ENCODE assay signal across 19 cellular contexts in genomic region chr17:74870512-74870911, GRCh38. TPM values are rescaled to one million over a fixed set of nuclear protein-coding genes. Genes with fewer than 3 reads are reported as not detected.
DNase-seq lines count a peak whose midpoint lies in the region; ATAC-seq, FAIRE-seq and TF ChIP-seq lines count a peak whose summit lies in the region.
"Had no signal": no experiment of that assay in that cellular context is flagged by ENCODE, and none has a peak within 500 bp of the region (broad histone marks: within the 10 kb centered on the region; RNA-seq: fewer than 3 reads in every experiment).

No MANE protein-coding gene starts in this region.

- POLR2A ChIA-PET in HepG2 (lab: Yijun Ruan, JAX) = interaction anchor here (0.6 to 3.2 kb wide), 12 partner anchors 8 to 419 kb away, joined by 3 to 55 read pairs (median 3); partner anchors contain the start of genes MRPL58 and SLC25A19

- no peak overlapping the region for H3K9ac ChIP-seq in HepG2 (ENCODE audit: insufficient read depth, low read depth, low read length)
- H3K9ac ChIP-seq: parathyroid adenoma had no signal

- CTCF ChIA-PET in HepG2 (lab: Yijun Ruan, JAX; ENCODE audit: low intra/inter-chr PET ratio, low total read pairs) = no interaction called here

- intact Hi-C loops in HepG2 (cut with micrococcal nuclease; ENCODE audit: unreplicated experiment) = no loop called here

- peak overlapping the region; percentile 95 for H3K4me3 ChIP-seq in HFF-Myc (replicated peaks; ENCODE audit: low read depth, low read length)
- no peak overlapping the region for H3K4me3 ChIP-seq in HepG2 (replicated peaks in 1 of 3; ENCODE audit: insufficient read depth in 1 of 3, low read depth in 2 of 3, low read length in 3 of 3)
- H3K4me3 ChIP-seq: Peyer's patch had no signal

- in situ Hi-C loops in ACHN (cut with HindIII; ENCODE audit: low pct_ligation_motif_present, low pct_unique_long_range_greater_than_20kb, low sequenced_read_pairs) = no loop called here
- in situ Hi-C loops in HepG2 (cut with HindIII; ENCODE audit: extremely low pct_ligation_motif_present, low pct_unique_long_range_greater_than_20kb) = no loop called here

- peaks cover 1 to 4% of the 10 kb centered on the region in 2 experiments; a peak in 1 of 5 replicates for H3K36me3 ChIP-seq in HepG2 (replicated peaks in 1 of 2; ENCODE audit: control insufficient read depth in 1 of 2, insufficient read depth in 2 of 2, low read length in 2 of 2)
- H3K36me3 ChIP-seq: Peyer's patch had no signal

- DNase-seq in ACHN (peak; percentile 59), HFF-Myc (ENCODE audit: extremely low read depth, low read depth) (peak; percentile 45), astrocyte of the hippocampus (ENCODE audit: low read depth, low spot score) (peak; percentile 39), HepG2 (ENCODE audit: low spot score) (peak; percentile 67), NCI-H2029 treated with DMSO at 0.1 percent for 48 hours (lab: John Stamatoyannopoulos, UW) (no peak)
- DNase-seq: activated CD8-positive, alpha-beta T cell treated with anti-CD3 and anti-CD28 coated beads for 36 hours; AML-193; DMS53; mesendoderm; NCI-H1417; NCI-H510A treated with DMSO at 0.1 percent for 48 hours; Peyer's patch had no signal

- ATAC-seq in HepG2 (no peak), GM18519 (IDR thresholded peaks at IDR 0.05; ENCODE audit: low FRiP score, unreplicated experiment) (no peak), HG03196 (IDR thresholded peaks at IDR 0.05; ENCODE audit: unreplicated experiment) (no peak), HG03354 (IDR thresholded peaks at IDR 0.05; ENCODE audit: poor library complexity, severe bottlenecking, unreplicated experiment) (no peak)
- ATAC-seq: activated CD8-positive, alpha-beta T cell treated with anti-CD3 and anti-CD28 coated beads for 36 hours had no signal

- H3K27me3 ChIP-seq in HepG2 (ENCODE audit: control insufficient read depth in 1 of 2, insufficient read depth in 2 of 2, low read length in 2 of 2) = no peaks in the 10 kb centered on the region; a peak in 1 of 5 replicates
- H3K27me3 ChIP-seq: Peyer's patch had no signal

- H3K9me3 ChIP-seq in HepG2 (ENCODE audit: low read length) = no peaks in the 10 kb centered on the region
- H3K9me3 ChIP-seq: Peyer's patch had no signal

- BruUV-seq in HepG2 (replicated peaks; lab: Mats Ljungman, UMichigan) = no TSS peak

- H3K27ac ChIP-seq in HepG2 (ENCODE audit: extremely low read length, insufficient read depth, low read length) = no peak overlapping the region
- H3K27ac ChIP-seq: parathyroid adenoma, Peyer's patch had no signal

- H3K4me2 ChIP-seq in HepG2 (ENCODE audit: low read depth, low read length) = no peak overlapping the region

- H4K20me1 ChIP-seq in HepG2 (ENCODE audit: insufficient read depth, low read length) = no peaks in the 10 kb centered on the region

- TF ChIP-seq RAD21 in HepG2 (CRISPR knock-in tag; IDR thresholded peaks at IDR 0.05) = no peak

- no peak for FAIRE-seq in HepG2 (lab: Jason Lieb, UNC)
- FAIRE-seq: H1 had no signal

- H3K79me2 ChIP-seq in HepG2 (ENCODE audit: insufficient read depth, low read length) = peaks cover 11% of the 10 kb centered on the region
- H3K79me2 ChIP-seq: parathyroid adenoma had no signal

- TF ChIP-seq POLR2A in HepG2 (IDR thresholded peaks at IDR 0.05; ENCODE audit: insufficient read depth in 1 of 2, low read depth in 2 of 2, low read length in 2 of 2) = no peak

- no peak for TF ChIP-seq CTCF in HFF-Myc (IDR thresholded peaks at IDR 0.05; ENCODE audit: low read depth, low read length, missing control alignments)
- TF ChIP-seq CTCF in HepG2 (CRISPR knock-in tag; IDR thresholded peaks at IDR 0.05) = no peak

- peaks cover 60% of the 10 kb centered on the region for H3K4me1 ChIP-seq in HepG2 (ENCODE audit: insufficient read depth, low read length)

- WGBS in HepG2 (ENCODE audit: low lambda C conversion rate) = 82% methylated on average over 3 of the region's 3 CpGs

- H2AFZ ChIP-seq in HepG2 (ENCODE audit: low read length) = no peak overlapping the region
- H2AFZ ChIP-seq: parathyroid adenoma had no signal

- no peak for TF ChIP-seq EP300 in HepG2 (IDR thresholded peaks at IDR 0.05; ENCODE audit: low read depth in 2 of 2, low read length in 2 of 2)
- TF ChIP-seq EP300 in HepG2 (CRISPR knock-in tag; IDR thresholded peaks at IDR 0.05; ENCODE audit: borderline replicate concordance) = no peak

RNA-seq across cellular contexts. Expression of gene FDXR, which starts 2.3 kb away (rescaled TPM):
- total RNA-seq in HepG2 (2016; rRNA removed; fragmentation: Illumina TruSeq; extraction: Trizol) = 99.0 and 116 TPM in 2 replicates
- 17.2 and 18.6 TPM in 2 replicates for total RNA-seq in HepG2 (2016; cell fraction: cytosol; rRNA removed; fragmentation: Illumina TruSeq; extraction: Trizol; ENCODE audit: low read depth)
- 96.0 and 122 TPM in 2 replicates for total RNA-seq in HepG2 (2016; cell fraction: insoluble cytoplasmic fraction; rRNA removed; fragmentation: Illumina TruSeq; extraction: Trizol)
- total RNA-seq in HepG2 (2016; cell fraction: membrane; rRNA removed; fragmentation: Illumina TruSeq; extraction: Trizol) = 33.1 and 34.8 TPM in 2 replicates
- 59.6 and 66.9 TPM in 2 replicates for total RNA-seq in HepG2 (2016; cell fraction: nucleus; rRNA removed; fragmentation: Illumina TruSeq; extraction: Trizol)
- polyA plus RNA-seq in HepG2 (2011; rRNA removed) = 23.4 and 27.7 TPM in 2 replicates
- 25.9 and 36.5 TPM in 2 replicates for polyA plus RNA-seq in HepG2 (2011; cell fraction: cytosol; rRNA removed)
- 50.2 and 50.3 TPM in 2 replicates for polyA plus RNA-seq in HepG2 (2011; cell fraction: nucleus; rRNA removed)
- 12.3 and 15.3 TPM in 2 replicates for polyA plus RNA-seq in HepG2 (2012)
- polyA plus RNA-seq in HepG2 (2016; cell fraction: cytosol; fragmentation: Illumina TruSeq; extraction: Trizol; ENCODE audit: low read depth) = 13.6 and 16.1 TPM in 2 replicates
- 83.4 and 93.7 TPM in 2 replicates for polyA plus RNA-seq in HepG2 (2016; cell fraction: insoluble cytoplasmic fraction; fragmentation: Illumina TruSeq; extraction: Trizol; ENCODE audit: low read depth)
- 21.8 and 25.0 TPM in 2 replicates for polyA plus RNA-seq in HepG2 (2016; cell fraction: membrane; fragmentation: Illumina TruSeq; extraction: Trizol; ENCODE audit: low read depth)
- polyA plus RNA-seq in HepG2 (2016; cell fraction: nucleus; fragmentation: Illumina TruSeq; extraction: Trizol; ENCODE audit: insufficient read depth, low read depth) = 111 and 113 TPM in 2 replicates
- polyA minus RNA-seq in HepG2 (2011; rRNA and poly(A)+ RNA removed; ENCODE audit: low replicate concordance) = 11.0 and 40.8 TPM in 2 replicates
- polyA minus RNA-seq in HepG2 (2011; cell fraction: cytosol; rRNA and poly(A)+ RNA removed) = 14.0 and 15.4 TPM in 2 replicates
- polyA minus RNA-seq in HepG2 (2011; cell fraction: nucleus; rRNA and poly(A)+ RNA removed) = 10.0 and 10.6 TPM in 2 replicates

RNA-seq across cellular contexts. Expression of gene GRIN2C, which starts 10.8 kb away (rescaled TPM):
- total RNA-seq in HepG2 (2016; rRNA removed; fragmentation: Illumina TruSeq; extraction: Trizol) = 0.11 TPM in 1 of 2 replicates, not detected in the other
- total RNA-seq in HepG2 (2016; cell fraction: cytosol; rRNA removed; fragmentation: Illumina TruSeq; extraction: Trizol; ENCODE audit: low read depth) = not detected in 2 replicates
- total RNA-seq in HepG2 (2016; cell fraction: insoluble cytoplasmic fraction; rRNA removed; fragmentation: Illumina TruSeq; extraction: Trizol) = 0.15 TPM in 1 of 2 replicates, not detected in the other
- not detected in 2 replicates for total RNA-seq in HepG2 (2016; cell fraction: membrane; rRNA removed; fragmentation: Illumina TruSeq; extraction: Trizol)
- total RNA-seq in HepG2 (2016; cell fraction: nucleus; rRNA removed; fragmentation: Illumina TruSeq; extraction: Trizol) = 0.28 and 0.44 TPM in 2 replicates
- polyA plus RNA-seq in HepG2 (2011; rRNA removed) = 0.03 and 0.07 TPM in 2 replicates
- polyA plus RNA-seq in HepG2 (2011; cell fraction: cytosol; rRNA removed) = 0.01 TPM in 2 replicates
- 0.17 and 0.29 TPM in 2 replicates for polyA plus RNA-seq in HepG2 (2011; cell fraction: nucleus; rRNA removed)
- 0.03 and 0.08 TPM in 2 replicates for polyA plus RNA-seq in HepG2 (2012)
- not detected in 2 replicates for polyA plus RNA-seq in HepG2 (2016; cell fraction: cytosol; fragmentation: Illumina TruSeq; extraction: Trizol; ENCODE audit: low read depth)
- not detected in 2 replicates for polyA plus RNA-seq in HepG2 (2016; cell fraction: insoluble cytoplasmic fraction; fragmentation: Illumina TruSeq; extraction: Trizol; ENCODE audit: low read depth)
- not detected in 2 replicates for polyA plus RNA-seq in HepG2 (2016; cell fraction: membrane; fragmentation: Illumina TruSeq; extraction: Trizol; ENCODE audit: low read depth)
- polyA plus RNA-seq in HepG2 (2016; cell fraction: nucleus; fragmentation: Illumina TruSeq; extraction: Trizol; ENCODE audit: insufficient read depth, low read depth) = 0.15 and 0.44 TPM in 2 replicates
- polyA minus RNA-seq in HepG2 (2011; rRNA and poly(A)+ RNA removed; ENCODE audit: low replicate concordance) = 0.14 TPM in 1 of 2 replicates, not detected in the other
- not detected in 2 replicates for polyA minus RNA-seq in HepG2 (2011; cell fraction: cytosol; rRNA and poly(A)+ RNA removed)
- 0.52 TPM in 1 of 2 replicates, not detected in the other for polyA minus RNA-seq in HepG2 (2011; cell fraction: nucleus; rRNA and poly(A)+ RNA removed)
- total RNA-seq: activated CD8-positive, alpha-beta T cell treated with anti-CD3 and anti-CD28 coated beads for 36 hours; epithelial cell of proximal tubule had no signal

RNA-seq across cellular contexts. Expression of gene FADS6, which starts 22.9 kb away (rescaled TPM):
- 0.11 TPM in 1 of 2 replicates, not detected in the other for total RNA-seq in HepG2 (2016; rRNA removed; fragmentation: Illumina TruSeq; extraction: Trizol)
- 0.09 TPM in 1 of 2 replicates, not detected in the other for total RNA-seq in HepG2 (2016; cell fraction: cytosol; rRNA removed; fragmentation: Illumina TruSeq; extraction: Trizol; ENCODE audit: low read depth)
- 0.11 TPM in 1 of 2 replicates, not detected in the other for total RNA-seq in HepG2 (2016; cell fraction: insoluble cytoplasmic fraction; rRNA removed; fragmentation: Illumina TruSeq; extraction: Trizol)
- total RNA-seq in HepG2 (2016; cell fraction: membrane; rRNA removed; fragmentation: Illumina TruSeq; extraction: Trizol) = not detected in 2 replicates
- 0.28 TPM in 1 of 2 replicates, not detected in the other for total RNA-seq in HepG2 (2016; cell fraction: nucleus; rRNA removed; fragmentation: Illumina TruSeq; extraction: Trizol)
- 0.11 and 0.20 TPM in 2 replicates for polyA plus RNA-seq in HepG2 (2011; rRNA removed)
- 0.14 and 0.15 TPM in 2 replicates for polyA plus RNA-seq in HepG2 (2011; cell fraction: cytosol; rRNA removed)
- polyA plus RNA-seq in HepG2 (2011; cell fraction: nucleus; rRNA removed) = 0.47 and 1.1 TPM in 2 replicates
- polyA plus RNA-seq in HepG2 (2012) = not detected in 2 replicates
- polyA plus RNA-seq in HepG2 (2016; cell fraction: cytosol; fragmentation: Illumina TruSeq; extraction: Trizol; ENCODE audit: low read depth) = 0.18 TPM in 1 of 2 replicates, not detected in the other
- polyA plus RNA-seq in HepG2 (2016; cell fraction: insoluble cytoplasmic fraction; fragmentation: Illumina TruSeq; extraction: Trizol; ENCODE audit: low read depth) = 0.10 TPM in 1 of 2 replicates, not detected in the other
- polyA plus RNA-seq in HepG2 (2016; cell fraction: membrane; fragmentation: Illumina TruSeq; extraction: Trizol; ENCODE audit: low read depth) = not detected in 2 replicates
- not detected in 2 replicates for polyA plus RNA-seq in HepG2 (2016; cell fraction: nucleus; fragmentation: Illumina TruSeq; extraction: Trizol; ENCODE audit: insufficient read depth, low read depth)
- polyA minus RNA-seq in HepG2 (2011; rRNA and poly(A)+ RNA removed; ENCODE audit: low replicate concordance) = 0.32 TPM in 1 of 2 replicates, not detected in the other
- not detected in 2 replicates for polyA minus RNA-seq in HepG2 (2011; cell fraction: cytosol; rRNA and poly(A)+ RNA removed)
- not detected in 2 replicates for polyA minus RNA-seq in HepG2 (2011; cell fraction: nucleus; rRNA and poly(A)+ RNA removed)
- total RNA-seq: activated CD8-positive, alpha-beta T cell treated with anti-CD3 and anti-CD28 coated beads for 36 hours; epithelial cell of proximal tubule had no signal

RNA-seq across cellular contexts. Expression of gene USH1G, which starts 52.5 kb away (rescaled TPM):
- total RNA-seq in HepG2 (2016; rRNA removed; fragmentation: Illumina TruSeq; extraction: Trizol) = 0.04 TPM in 1 of 2 replicates, not detected in the other
- not detected in 2 replicates for total RNA-seq in HepG2 (2016; cell fraction: cytosol; rRNA removed; fragmentation: Illumina TruSeq; extraction: Trizol; ENCODE audit: low read depth)
- not detected in 2 replicates for total RNA-seq in HepG2 (2016; cell fraction: insoluble cytoplasmic fraction; rRNA removed; fragmentation: Illumina TruSeq; extraction: Trizol)
- total RNA-seq in HepG2 (2016; cell fraction: membrane; rRNA removed; fragmentation: Illumina TruSeq; extraction: Trizol) = not detected in 2 replicates
- total RNA-seq in HepG2 (2016; cell fraction: nucleus; rRNA removed; fragmentation: Illumina TruSeq; extraction: Trizol) = not detected in 2 replicates
- polyA plus RNA-seq in HepG2 (2011; rRNA removed) = not detected in 2 replicates
- polyA plus RNA-seq in HepG2 (2011; cell fraction: cytosol; rRNA removed) = 0.01 TPM in 1 of 2 replicates, not detected in the other
- 0.03 and 0.08 TPM in 2 replicates for polyA plus RNA-seq in HepG2 (2011; cell fraction: nucleus; rRNA removed)
- polyA plus RNA-seq in HepG2 (2012) = not detected in 2 replicates
- polyA plus RNA-seq in HepG2 (2016; cell fraction: cytosol; fragmentation: Illumina TruSeq; extraction: Trizol; ENCODE audit: low read depth) = not detected in 2 replicates
- polyA plus RNA-seq in HepG2 (2016; cell fraction: insoluble cytoplasmic fraction; fragmentation: Illumina TruSeq; extraction: Trizol; ENCODE audit: low read depth) = not detected in 2 replicates
- not detected in 2 replicates for polyA plus RNA-seq in HepG2 (2016; cell fraction: membrane; fragmentation: Illumina TruSeq; extraction: Trizol; ENCODE audit: low read depth)
- polyA plus RNA-seq in HepG2 (2016; cell fraction: nucleus; fragmentation: Illumina TruSeq; extraction: Trizol; ENCODE audit: insufficient read depth, low read depth) = not detected in 2 replicates
- polyA minus RNA-seq in HepG2 (2011; rRNA and poly(A)+ RNA removed; ENCODE audit: low replicate concordance) = 0.05 TPM in 1 of 2 replicates, not detected in the other
- not detected in 2 replicates for polyA minus RNA-seq in HepG2 (2011; cell fraction: cytosol; rRNA and poly(A)+ RNA removed)
- polyA minus RNA-seq in HepG2 (2011; cell fraction: nucleus; rRNA and poly(A)+ RNA removed) = 0.12 and 0.13 TPM in 2 replicates
- total RNA-seq: activated CD8-positive, alpha-beta T cell treated with anti-CD3 and anti-CD28 coated beads for 36 hours; cerebellum; epithelial cell of proximal tubule had no signal

RNA-seq across cellular contexts. Expression of gene OTOP2, which starts 53.6 kb away (rescaled TPM):
- not detected in 2 replicates for total RNA-seq in HepG2 (2016; rRNA removed; fragmentation: Illumina TruSeq; extraction: Trizol)
- total RNA-seq in HepG2 (2016; cell fraction: cytosol; rRNA removed; fragmentation: Illumina TruSeq; extraction: Trizol; ENCODE audit: low read depth) = not detected in 2 replicates
- total RNA-seq in HepG2 (2016; cell fraction: insoluble cytoplasmic fraction; rRNA removed; fragmentation: Illumina TruSeq; extraction: Trizol) = not detected in 2 replicates
- total RNA-seq in HepG2 (2016; cell fraction: membrane; rRNA removed; fragmentation: Illumina TruSeq; extraction: Trizol) = not detected in 2 replicates
- total RNA-seq in HepG2 (2016; cell fraction: nucleus; rRNA removed; fragmentation: Illumina TruSeq; extraction: Trizol) = not detected in 2 replicates
- not detected in 2 replicates for polyA plus RNA-seq in HepG2 (2011; rRNA removed)
- polyA plus RNA-seq in HepG2 (2011; cell fraction: cytosol; rRNA removed) = not detected in 2 replicates
- 0.06 TPM in 1 of 2 replicates, not detected in the other for polyA plus RNA-seq in HepG2 (2011; cell fraction: nucleus; rRNA removed)
- not detected in 2 replicates for polyA plus RNA-seq in HepG2 (2012)
- polyA plus RNA-seq in HepG2 (2016; cell fraction: cytosol; fragmentation: Illumina TruSeq; extraction: Trizol; ENCODE audit: low read depth) = not detected in 2 replicates
- polyA plus RNA-seq in HepG2 (2016; cell fraction: insoluble cytoplasmic fraction; fragmentation: Illumina TruSeq; extraction: Trizol; ENCODE audit: low read depth) = not detected in 2 replicates
- polyA plus RNA-seq in HepG2 (2016; cell fraction: membrane; fragmentation: Illumina TruSeq; extraction: Trizol; ENCODE audit: low read depth) = not detected in 2 replicates
- not detected in 2 replicates for polyA plus RNA-seq in HepG2 (2016; cell fraction: nucleus; fragmentation: Illumina TruSeq; extraction: Trizol; ENCODE audit: insufficient read depth, low read depth)
- not detected in 2 replicates for polyA minus RNA-seq in HepG2 (2011; rRNA and poly(A)+ RNA removed; ENCODE audit: low replicate concordance)
- polyA minus RNA-seq in HepG2 (2011; cell fraction: cytosol; rRNA and poly(A)+ RNA removed) = not detected in 2 replicates
- polyA minus RNA-seq in HepG2 (2011; cell fraction: nucleus; rRNA and poly(A)+ RNA removed) = not detected in 2 replicates
- total RNA-seq: activated CD8-positive, alpha-beta T cell treated with anti-CD3 and anti-CD28 coated beads for 36 hours; cerebellum; epithelial cell of proximal tubule; H1 had no signal
